In the genomic region with DNA sequence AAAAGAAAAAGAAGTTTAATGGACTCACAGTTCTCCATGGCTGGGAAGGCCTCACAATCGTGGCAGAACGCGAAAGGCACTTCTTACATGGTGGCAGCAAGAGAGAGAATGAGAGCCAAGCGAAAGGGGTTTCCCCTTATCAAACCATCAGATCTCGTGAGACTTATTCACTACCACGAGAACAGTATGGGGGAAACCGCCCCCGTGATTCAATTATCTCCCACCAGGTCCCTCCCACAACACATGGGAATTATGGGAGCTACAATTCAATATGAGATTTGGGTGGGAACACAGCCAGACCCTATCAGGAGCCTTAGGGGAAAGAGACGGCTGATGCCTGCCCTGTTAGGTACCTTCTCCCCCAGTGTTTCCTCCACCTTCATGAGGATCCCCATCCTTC, we compare ENCODE assay signal across 1 cellular context. TPM values are rescaled to one million over a fixed set of nuclear protein-coding genes. Genes with fewer than 3 reads are reported as not detected.
"Had no signal": no experiment of that assay in that cellular context is flagged by ENCODE, and none has a peak within 500 bp of the region (broad histone marks: within the 10 kb centered on the region; RNA-seq: fewer than 3 reads in every experiment).

No MANE protein-coding gene starts in this region.

RNA-seq across cellular contexts. Expression of a gene that starts 43.0 kb away (rescaled TPM):
- polyA plus RNA-seq: IgD-negative memory B cell had no signal
